ENCODE assay signal across 15 cellular contexts in genomic region chr5:129945031-129945430, GRCh38. TPM values are rescaled to one million over a fixed set of nuclear protein-coding genes. Genes with fewer than 3 reads are reported as not detected.
DNase-seq lines count a peak whose midpoint lies in the region; ATAC-seq and TF ChIP-seq lines count a peak whose summit lies in the region.
"Had no signal": no experiment of that assay in that cellular context is flagged by ENCODE, and none has a peak within 500 bp of the region (broad histone marks: within the 10 kb centered on the region; RNA-seq: fewer than 3 reads in every experiment).

No MANE protein-coding gene starts in this region.

- H3K27ac Mint-ChIP-seq in effector memory CD8-positive, alpha-beta T cell, result no peak overlapping the region
- H3K27ac Mint-ChIP-seq: activated naive CD4-positive, alpha-beta T cell treated with anti-CD3 and anti-CD28 coated beads, Interleukin-2, amount 10 ng/mL, durations not matched to agents 7 days and 5 days had no signal

- POLR2A ChIA-PET in AG04449 (lab: Yijun Ruan, JAX), result no interaction called here

- H3K27me3 Mint-ChIP-seq in effector memory CD8-positive, alpha-beta T cell, result no peaks in the 10 kb centered on the region
- H3K27me3 Mint-ChIP-seq: activated naive CD4-positive, alpha-beta T cell treated with anti-CD3 and anti-CD28 coated beads, Interleukin-2, amount 10 ng/mL, durations not matched to agents 7 days and 5 days had no signal

- H3K4me3 Mint-ChIP-seq in effector memory CD8-positive, alpha-beta T cell, result no peak overlapping the region
- H3K4me3 Mint-ChIP-seq: activated naive CD4-positive, alpha-beta T cell treated with anti-CD3 and anti-CD28 coated beads, Interleukin-2, amount 10 ng/mL, durations not matched to agents 7 days and 5 days; neural crest cell had no signal

- H3K36me3 Mint-ChIP-seq in effector memory CD8-positive, alpha-beta T cell (ENCODE audit: insufficient read depth), result no peaks in the 10 kb centered on the region
- H3K36me3 Mint-ChIP-seq: activated naive CD4-positive, alpha-beta T cell treated with anti-CD3 and anti-CD28 coated beads, Interleukin-2, amount 10 ng/mL, durations not matched to agents 7 days and 5 days had no signal

- peak; percentile 26 for DNase-seq in AG04449 (ENCODE audit: low read depth, low spot score)
- peak; percentile 6 for DNase-seq in MV-4-11 (lab: John Stamatoyannopoulos, UW)
- DNase-seq in cardiac fibroblast (ENCODE audit: low read depth in 2 of 2), result peak; percentile 66 to 88
- DNase-seq in myocyte (ENCODE audit: low read depth), result peak; percentile 84
- DNase-seq in activated naive CD4-positive, alpha-beta T cell (lab: John Stamatoyannopoulos, UW), result no peak
- no peak for DNase-seq in effector memory CD8-positive, alpha-beta T cell
- DNase-seq: activated naive CD4-positive, alpha-beta T cell treated with anti-CD3 and anti-CD28 coated beads, Interleukin-2, amount 10 ng/mL, durations not matched to agents 7 days and 5 days; AML-193 had no signal

- ATAC-seq in GM19463 (IDR thresholded peaks at IDR 0.05; ENCODE audit: unreplicated experiment) (no peak), HG02678 (IDR thresholded peaks at IDR 0.05; ENCODE audit: unreplicated experiment) (no peak)
- no peak for ATAC-seq in effector memory CD8-positive, alpha-beta T cell (replicated peaks)
- ATAC-seq: esophagus mucosa had no signal

- TF ChIP-seq CTCF in AG04449 (IDR thresholded peaks at IDR 0.05; ENCODE audit: insufficient read depth, low read length, missing control alignments), result no peak
- no peak for TF ChIP-seq CTCF in cardiac fibroblast (IDR thresholded peaks at IDR 0.05; ENCODE audit: low read depth, low read length)

- H3K4me1 Mint-ChIP-seq in effector memory CD8-positive, alpha-beta T cell (ENCODE audit: low read depth in 2 of 2), result no peaks in the 10 kb centered on the region
- H3K4me1 Mint-ChIP-seq: activated naive CD4-positive, alpha-beta T cell treated with anti-CD3 and anti-CD28 coated beads, Interleukin-2, amount 10 ng/mL, durations not matched to agents 7 days and 5 days; neural crest cell had no signal

- H3K4me3 ChIP-seq in AG04449 (ENCODE audit: low read depth, low read length) (no peak overlapping the region), cardiac fibroblast (replicated peaks in 1 of 2; ENCODE audit: low read depth in 2 of 2, low read length in 2 of 2) (no peak overlapping the region)
- H3K4me3 ChIP-seq: coronary artery, skin epidermis had no signal

- peaks cover 0 to 3% of the 10 kb centered on the region in 2 donors for H3K9me3 Mint-ChIP-seq in effector memory CD8-positive, alpha-beta T cell
- H3K9me3 Mint-ChIP-seq: activated naive CD4-positive, alpha-beta T cell treated with anti-CD3 and anti-CD28 coated beads, Interleukin-2, amount 10 ng/mL, durations not matched to agents 7 days and 5 days; neural crest cell had no signal

- CTCF ChIA-PET in AG04449 (lab: Yijun Ruan, JAX), result no interaction called here

RNA-seq across cellular contexts. Expression of gene CHSY3, which starts 40.8 kb away (rescaled TPM):
- total RNA-seq in myocyte, result 8.3 and 12.8 TPM in 2 replicates
- 8.3 TPM for polyA plus RNA-seq in myocyte (2012)
- total RNA-seq: OCI-LY7 had no signal

Comparison
In these comparisons a context has a peak if more than half of its experiments do, and no peak if none do; other contexts are left out.
1. DNase-seq: peak in AG04449 (single experiment), MV-4-11 (single experiment), cardiac fibroblast (2 of 2) and myocyte (single experiment); none in activated naive CD4-positive, alpha-beta T cell (0 of 4) and effector memory CD8-positive, alpha-beta T cell (0 of 3).